In genomic region chr12:2958432-2959193, GRCh38 we compare ENCODE assay signal across 8 cellular contexts. TPM values are rescaled to one million over a fixed set of nuclear protein-coding genes. Genes with fewer than 3 reads are reported as not detected.
DNase-seq lines count a peak whose midpoint lies in the region; ATAC-seq and TF ChIP-seq lines count a peak whose summit lies in the region.

No MANE protein-coding gene starts in this region.

- no peak overlapping the region for H3K27ac Mint-ChIP-seq in CD4-positive, alpha-beta memory T cell
- H3K27ac Mint-ChIP-seq in type B pancreatic cell = peak overlapping the region; percentile 95

- no peaks in the 10 kb centered on the region for H3K36me3 Mint-ChIP-seq in CD4-positive, alpha-beta memory T cell
- peaks cover 8% of the 10 kb centered on the region for H3K36me3 Mint-ChIP-seq in type B pancreatic cell

- no peaks in the 10 kb centered on the region for H3K9me3 ChIP-seq in CD4-positive, alpha-beta memory T cell (ENCODE audit: control insufficient read depth in 1 of 2, low read length in 2 of 2)
- H3K9me3 ChIP-seq in PC-9 (ENCODE audit: insufficient read depth, low read depth) (no peaks in the 10 kb centered on the region), lower lobe of right lung (no peaks in the 10 kb centered on the region)

- H3K79me2 ChIP-seq in PC-9 (ENCODE audit: low read depth) = peaks cover 34% of the 10 kb centered on the region

- H3K27me3 ChIP-seq in CD4-positive, alpha-beta memory T cell (ENCODE audit: insufficient read depth, low read length) = peaks cover 9% of the 10 kb centered on the region
- H3K27me3 ChIP-seq in PC-9 (ENCODE audit: insufficient read depth, low read depth) = no peaks in the 10 kb centered on the region
- H3K27me3 ChIP-seq in lower lobe of right lung (ENCODE audit: low read depth) = peaks cover 3% of the 10 kb centered on the region

- H3K4me1 Mint-ChIP-seq in CD4-positive, alpha-beta memory T cell = peaks cover 11 to 26% (median 18%) of the 10 kb centered on the region in 4 donors
- H3K4me1 Mint-ChIP-seq in type B pancreatic cell (ENCODE audit: unreplicated experiment) = peaks cover 21% of the 10 kb centered on the region

- H3K9me3 Mint-ChIP-seq in CD4-positive, alpha-beta memory T cell = no peaks in the 10 kb centered on the region
- no peaks in the 10 kb centered on the region for H3K9me3 Mint-ChIP-seq in type B pancreatic cell

- DNase-seq in CD4-positive, alpha-beta memory T cell = no peak
- DNase-seq in HCEC 1CT (peak; percentile 72), PC-9 (peak; percentile 75 to 91), coronary artery (ENCODE audit: low spot score) (peak; percentile 82), lower lobe of right lung (peak; percentile 72), type B pancreatic cell (ENCODE audit: extremely low spot score, unreplicated experiment) (no peak), NCI-H1436 treated with DMSO at 0.1 percent for 48 hours (lab: John Stamatoyannopoulos, UW) (no peak)

- peak overlapping the region; percentile 86 for H3K4me2 ChIP-seq in PC-9

- H3K4me3 ChIP-seq in CD4-positive, alpha-beta memory T cell (ENCODE audit: low read length in 2 of 2) = no peak overlapping the region
- H3K4me3 ChIP-seq in PC-9 = peak overlapping the region; percentile 74
- H3K4me3 ChIP-seq in coronary artery = peak overlapping the region; percentile 83
- peak overlapping the region; percentile 57 for H3K4me3 ChIP-seq in lower lobe of right lung

- intact Hi-C loops in CD4-positive, alpha-beta memory T cell (cut with micrococcal nuclease) = no loop called here
- intact Hi-C loops in PC-9 (cut with micrococcal nuclease; ENCODE audit: unreplicated experiment) = loop anchor here (1.0 to 2.0 kb wide), 3 partner anchors 68 to 146 kb away; partner anchors contain the start of genes FOXM1, ITFG2, RHNO1 and TULP3
- intact Hi-C loops in lower lobe of right lung (cut with DNase I) = no loop called here

- POLR2A ChIA-PET in CD4-positive, alpha-beta memory T cell (lab: Charles Lee; ENCODE audit: partially characterized antibody) = no interaction called here
- POLR2A ChIA-PET in PC-9 (lab: Charles Lee; ENCODE audit: unreplicated experiment) = interaction anchor here (0.5 to 1.0 kb wide), 4 partner anchors 15 to 95 kb away, joined by 4 to 7 read pairs (median 4); no protein-coding TSS in a partner anchor

- no peaks in the 10 kb centered on the region for H3K36me3 ChIP-seq in CD4-positive, alpha-beta memory T cell (ENCODE audit: insufficient read depth, low read length)
- no peaks in the 10 kb centered on the region for H3K36me3 ChIP-seq in PC-9 (ENCODE audit: low read depth)
- H3K36me3 ChIP-seq in lower lobe of right lung = no peaks in the 10 kb centered on the region

- peaks cover 3% of the 10 kb centered on the region for H3K4me1 ChIP-seq in CD4-positive, alpha-beta memory T cell (ENCODE audit: insufficient read depth, low read length)
- H3K4me1 ChIP-seq in PC-9 (replicated peaks; ENCODE audit: insufficient read depth) = peaks cover 33% of the 10 kb centered on the region
- H3K4me1 ChIP-seq in lower lobe of right lung = peaks cover 24% of the 10 kb centered on the region

- H3K9me2 ChIP-seq in PC-9 (ENCODE audit: insufficient read depth) = no peaks in the 10 kb centered on the region

- BruUV-seq in PC-9 (replicated peaks; lab: Mats Ljungman, UMichigan) = TSS peak; percentile 89

- H3K27me3 Mint-ChIP-seq in CD4-positive, alpha-beta memory T cell = peaks cover 34 to 47% of the 10 kb centered on the region in 2 donors
- H3K27me3 Mint-ChIP-seq in type B pancreatic cell = peaks cover 46% of the 10 kb centered on the region

- no peak for TF ChIP-seq CTCF in PC-9 (conservative IDR thresholded peaks at IDR 0.05)
- TF ChIP-seq CTCF in coronary artery (IDR thresholded peaks at IDR 0.05) = no peak
- no peak for TF ChIP-seq CTCF in lower lobe of right lung (IDR thresholded peaks at IDR 0.05)
- peak; percentile 7 for TF ChIP-seq CTCF in type B pancreatic cell (conservative IDR thresholded peaks at IDR 0.05)

- peaks cover 13% of the 10 kb centered on the region; the same call in 1 of the 2 replicates for H4K20me1 ChIP-seq in PC-9 (ENCODE audit: insufficient read depth)

- H2AFZ ChIP-seq in PC-9 = peak overlapping the region; percentile 89

- ATAC-seq in lower lobe of right lung (peak; percentile 86 to 87), HG02610 (IDR thresholded peaks at IDR 0.05; ENCODE audit: unreplicated experiment) (no peak)

- peak overlapping the region; percentile 46 to 80 (median 66) for H3K4me3 Mint-ChIP-seq in CD4-positive, alpha-beta memory T cell
- peak overlapping the region; percentile 94 for H3K4me3 Mint-ChIP-seq in type B pancreatic cell

- H3F3A ChIP-seq in PC-9 (ENCODE audit: insufficient read depth, low read depth) = peaks cover 35% of the 10 kb centered on the region

- no peak overlapping the region for H3K27ac ChIP-seq in CD4-positive, alpha-beta memory T cell (ENCODE audit: low read depth, low read length)
- H3K27ac ChIP-seq in PC-9 = peak overlapping the region; percentile 77
- H3K27ac ChIP-seq in coronary artery = peak overlapping the region; percentile 69 to 94
- peak overlapping the region; percentile 76 for H3K27ac ChIP-seq in lower lobe of right lung

- CTCF ChIA-PET in CD4-positive, alpha-beta memory T cell (lab: Charles Lee; ENCODE audit: partially characterized antibody) = no interaction called here
- CTCF ChIA-PET in PC-9 (lab: Charles Lee) = interaction anchor here (0.6 to 0.9 kb wide), 2 partner anchors 10 to 73 kb away, joined by 3 to 8 read pairs; no protein-coding TSS in a partner anchor

RNA-seq across cellular contexts. Expression of gene TEAD4, which starts 0.6 kb away (rescaled TPM):
- not detected for total RNA-seq in CD4-positive, alpha-beta memory T cell
- polyA plus RNA-seq in CD4-positive, alpha-beta memory T cell = not detected
- total RNA-seq in PC-9 (2021) = 47.7 and 56.0 TPM in 2 replicates
- 27.3 TPM for total RNA-seq in lower lobe of right lung
- 10.8 and 21.6 TPM in 2 replicates for total RNA-seq in type B pancreatic cell (ENCODE audit: low replicate concordance)

Comparison
In these comparisons a context has a peak if more than half of its experiments do, and no peak if none do; other contexts are left out.
1. DNase-seq: peak in HCEC 1CT (single experiment), PC-9 (2 of 2), coronary artery (single experiment) and lower lobe of right lung (single experiment); none in CD4-positive, alpha-beta memory T cell (0 of 5), type B pancreatic cell (single experiment) and NCI-H1436 treated with DMSO at 0.1 percent for 48 hours (single experiment).
2. H3K4me3 ChIP-seq: peak in PC-9 (single experiment), coronary artery (single experiment) and lower lobe of right lung (single experiment); none in CD4-positive, alpha-beta memory T cell (0 of 2).
3. RNA of gene TEAD4, which starts 0.6 kb away (total RNA-seq): 47.7 to 56.0 TPM in PC-9, 27.3 TPM in lower lobe of right lung (single experiment) and 10.8 to 21.6 TPM in type B pancreatic cell; not detected in CD4-positive, alpha-beta memory T cell; every median in the first group is over 10 times any median in the second.